34 cellular contexts compared by ENCODE assay signal in genomic region chr16:64363039-64363438, GRCh38.
"Had no signal": no experiment of that assay in that cellular context is flagged by ENCODE, and none has a peak within 500 bp of the region (broad histone marks: within the 10 kb centered on the region; RNA-seq: fewer than 3 reads in every experiment).

No MANE protein-coding gene starts in this region.

- H3K4me1 Mint-ChIP-seq: naive B cell; neural crest cell; stimulated activated naive B cell treated with anti-CD40 and anti-IgM and Interleukin-4, amounts not matched to agents 10 μg/mL and 1 μg/mL and 100 μg/mL, for 72 hours had no signal

- H3K4me1 ChIP-seq: body of pancreas, gastrocnemius medialis, pancreas, prostate gland, sigmoid colon, tibial nerve had no signal

- ATAC-seq: body of pancreas; gastrocnemius medialis; left colon; pancreas; stimulated activated naive B cell treated with anti-CD40 and anti-IgM and Interleukin-4, amounts not matched to agents 10 μg/mL and 1 μg/mL and 100 μg/mL, for 72 hours had no signal

- H3K4me3 ChIP-seq: adrenal gland, body of pancreas, cardiac muscle cell, coronary artery, dorsolateral prefrontal cortex, gastrocnemius medialis, pancreas, prostate gland, sigmoid colon, tibial nerve had no signal

- H3K4me3 Mint-ChIP-seq: activated naive CD8-positive, alpha-beta T cell; mesothelial cell of epicardium; naive B cell; neural crest cell; stimulated activated naive B cell treated with anti-CD40 and anti-IgM and Interleukin-4, amounts not matched to agents 10 μg/mL and 1 μg/mL and 100 μg/mL, for 72 hours; T-helper 2 cell treated with Interferon-gamma antibody and Interleukin-4, amounts not matched to agents 5 μg/mL and 100 μg/mL, for 36 hours had no signal

- DNase-seq: activated CD4-positive, alpha-beta T cell treated with anti-CD3 and anti-CD28 coated beads for 4 hours; activated CD4-positive, alpha-beta T cell treated with anti-CD3 and anti-CD28 coated beads, Interleukin-2, amount 50 U/mL, for 4 hours; activated CD4-positive, CD25-positive, alpha-beta regulatory T cell; activated CD8-positive, alpha-beta memory T cell treated with anti-CD3 and anti-CD28 coated beads for 24 hours; activated effector memory CD4-positive, alpha-beta T cell treated with Interleukin-2 at 50 U/mL for 16 hours; activated naive CD4-positive, alpha-beta T cell treated with Interleukin-2 at 50 U/mL for 16 hours; adrenal gland; aorta; body of pancreas; cerebellar nuclear complex; dorsolateral prefrontal cortex; effector memory CD4-positive, alpha-beta T cell; gastrocnemius medialis; glutamatergic neuron; kidney; left colon; mammary epithelial cell; naive B cell; nucleus accumbens; pancreas; retina; sigmoid colon; stimulated activated CD4-positive, alpha-beta T cell treated with anti-CD3 and anti-CD28 coated beads, Interleukin-15, amount 100 ng/mL, for 24 hours; stimulated activated CD4-positive, alpha-beta T cell treated with anti-CD3 and anti-CD28 coated beads, Interleukin-2, amount 100 ng/mL, for 24 hours; stimulated activated naive B cell treated with anti-CD40 and anti-IgM and Interleukin-4, amounts not matched to agents 10 μg/mL and 1 μg/mL and 100 μg/mL, for 72 hours; T-helper 1 cell had no signal

- H3K36me3 ChIP-seq: adrenal gland, cardiac muscle cell, gastrocnemius medialis, pancreas, prostate gland, sigmoid colon, tibial nerve had no signal

- H3K9me3 ChIP-seq: adrenal gland, body of pancreas, gastrocnemius medialis, pancreas, prostate gland, sigmoid colon, tibial nerve had no signal

- H3K27ac ChIP-seq: adrenal gland, body of pancreas, cardiac muscle cell, coronary artery, dorsolateral prefrontal cortex, gastrocnemius medialis, pancreas, prostate gland, sigmoid colon, tibial nerve had no signal

- H3K27me3 Mint-ChIP-seq: activated naive CD8-positive, alpha-beta T cell; naive B cell; stimulated activated naive B cell treated with anti-CD40 and anti-IgM and Interleukin-4, amounts not matched to agents 10 μg/mL and 1 μg/mL and 100 μg/mL, for 72 hours had no signal

- H3K9me3 Mint-ChIP-seq: mesothelial cell of epicardium; neural crest cell; stimulated activated naive B cell treated with anti-CD40 and anti-IgM and Interleukin-4, amounts not matched to agents 10 μg/mL and 1 μg/mL and 100 μg/mL, for 72 hours had no signal

- H3K36me3 Mint-ChIP-seq: activated naive CD8-positive, alpha-beta T cell; mesothelial cell of epicardium; naive B cell; stimulated activated naive B cell treated with anti-CD40 and anti-IgM and Interleukin-4, amounts not matched to agents 10 μg/mL and 1 μg/mL and 100 μg/mL, for 72 hours had no signal

- H3K27me3 ChIP-seq: adrenal gland, body of pancreas, cardiac muscle cell, dorsolateral prefrontal cortex, gastrocnemius medialis, pancreas, sigmoid colon, tibial nerve had no signal

- H3K27ac Mint-ChIP-seq: activated naive CD8-positive, alpha-beta T cell; mesothelial cell of epicardium; naive B cell; stimulated activated naive B cell treated with anti-CD40 and anti-IgM and Interleukin-4, amounts not matched to agents 10 μg/mL and 1 μg/mL and 100 μg/mL, for 72 hours; T-helper 2 cell treated with Interferon-gamma antibody and Interleukin-4, amounts not matched to agents 5 μg/mL and 100 μg/mL, for 36 hours had no signal
